ENCODE assay signal across 1 cellular context in the genomic region with DNA sequence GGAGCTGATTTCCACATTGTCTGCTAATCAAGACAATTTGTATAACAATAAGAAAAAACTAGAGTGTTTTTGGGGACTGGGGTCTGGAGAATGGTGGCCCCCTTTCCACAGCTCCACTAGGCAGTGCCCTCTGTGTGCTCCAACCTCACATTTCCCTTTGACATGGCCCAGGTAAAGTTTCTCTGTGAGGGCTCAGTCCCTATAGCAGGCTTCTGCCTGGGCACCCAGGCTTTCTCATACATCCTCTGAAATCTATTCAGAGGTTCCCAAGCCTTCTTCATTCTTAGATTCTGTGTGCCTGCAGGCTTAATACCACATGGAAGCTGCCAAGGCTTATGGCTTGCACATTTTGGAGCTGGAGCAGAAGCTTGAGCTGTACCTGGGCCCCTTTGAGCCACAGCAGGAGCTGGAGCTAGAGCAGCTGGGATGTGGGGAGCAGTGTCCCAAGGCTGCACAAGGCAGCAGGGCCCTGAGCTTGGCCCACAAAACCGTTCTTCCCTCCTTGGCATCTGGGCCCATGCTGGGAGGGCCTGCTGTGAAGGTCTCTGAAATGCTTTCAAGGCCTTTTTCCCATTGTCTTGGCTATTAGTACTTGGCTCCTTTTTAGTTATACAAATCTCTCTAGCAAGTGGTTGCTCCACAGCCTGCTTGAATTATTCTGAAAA.
A peak's percentile ranks its signal among the peaks of the same experiment; 100 is the strongest.
TF ChIP-seq lines count a peak whose summit lies in the region.

No MANE protein-coding gene starts in this region.

TF ChIP-seq in WTC11, 78 proteins besides CTCF, POLR2A, EP300 and RAD21 (continued from another document and continues in another):
- TF ChIP-seq, protein P1, sequence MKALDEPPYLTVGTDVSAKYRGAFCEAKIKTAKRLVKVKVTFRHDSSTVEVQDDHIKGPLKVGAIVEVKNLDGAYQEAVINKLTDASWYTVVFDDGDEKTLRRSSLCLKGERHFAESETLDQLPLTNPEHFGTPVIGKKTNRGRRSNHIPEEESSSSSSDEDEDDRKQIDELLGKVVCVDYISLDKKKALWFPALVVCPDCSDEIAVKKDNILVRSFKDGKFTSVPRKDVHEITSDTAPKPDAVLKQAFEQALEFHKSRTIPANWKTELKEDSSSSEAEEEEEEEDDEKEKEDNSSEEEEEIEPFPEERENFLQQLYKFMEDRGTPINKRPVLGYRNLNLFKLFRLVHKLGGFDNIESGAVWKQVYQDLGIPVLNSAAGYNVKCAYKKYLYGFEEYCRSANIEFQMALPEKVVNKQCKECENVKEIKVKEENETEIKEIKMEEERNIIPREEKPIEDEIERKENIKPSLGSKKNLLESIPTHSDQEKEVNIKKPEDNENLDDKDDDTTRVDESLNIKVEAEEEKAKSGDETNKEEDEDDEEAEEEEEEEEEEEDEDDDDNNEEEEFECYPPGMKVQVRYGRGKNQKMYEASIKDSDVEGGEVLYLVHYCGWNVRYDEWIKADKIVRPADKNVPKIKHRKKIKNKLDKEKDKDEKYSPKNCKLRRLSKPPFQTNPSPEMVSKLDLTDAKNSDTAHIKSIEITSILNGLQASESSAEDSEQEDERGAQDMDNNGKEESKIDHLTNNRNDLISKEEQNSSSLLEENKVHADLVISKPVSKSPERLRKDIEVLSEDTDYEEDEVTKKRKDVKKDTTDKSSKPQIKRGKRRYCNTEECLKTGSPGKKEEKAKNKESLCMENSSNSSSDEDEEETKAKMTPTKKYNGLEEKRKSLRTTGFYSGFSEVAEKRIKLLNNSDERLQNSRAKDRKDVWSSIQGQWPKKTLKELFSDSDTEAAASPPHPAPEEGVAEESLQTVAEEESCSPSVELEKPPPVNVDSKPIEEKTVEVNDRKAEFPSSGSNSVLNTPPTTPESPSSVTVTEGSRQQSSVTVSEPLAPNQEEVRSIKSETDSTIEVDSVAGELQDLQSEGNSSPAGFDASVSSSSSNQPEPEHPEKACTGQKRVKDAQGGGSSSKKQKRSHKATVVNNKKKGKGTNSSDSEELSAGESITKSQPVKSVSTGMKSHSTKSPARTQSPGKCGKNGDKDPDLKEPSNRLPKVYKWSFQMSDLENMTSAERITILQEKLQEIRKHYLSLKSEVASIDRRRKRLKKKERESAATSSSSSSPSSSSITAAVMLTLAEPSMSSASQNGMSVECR (CRISPR knock-in tag; IDR thresholded peaks at IDR 0.05; ENCODE audit: borderline replicate concordance), result no peak
- TF ChIP-seq ZNF423 (CRISPR knock-in tag; IDR thresholded peaks at IDR 0.05) (peak; percentile 96), NFYB (CRISPR knock-in tag; conservative IDR thresholded peaks at IDR 0.05; ENCODE audit: low read depth) (no peak), NFATC4 (CRISPR knock-in tag; IDR thresholded peaks at IDR 0.05) (no peak), TEAD4 (CRISPR knock-in tag; IDR thresholded peaks at IDR 0.05) (no peak), ZNF138 (CRISPR knock-in tag; conservative IDR thresholded peaks at IDR 0.05) (no peak), FOXJ3 (CRISPR knock-in tag; IDR thresholded peaks at IDR 0.05; ENCODE audit: borderline replicate concordance) (no peak), PRRX2 (CRISPR knock-in tag; IDR thresholded peaks at IDR 0.05) (no peak), ZNF232 (CRISPR knock-in tag; IDR thresholded peaks at IDR 0.05) (no peak), SOX15 (CRISPR knock-in tag; IDR thresholded peaks at IDR 0.05) (no peak), ZNF416 (CRISPR knock-in tag; IDR thresholded peaks at IDR 0.05) (no peak), ELF4 (CRISPR knock-in tag; IDR thresholded peaks at IDR 0.05; ENCODE audit: low read depth) (no peak), GRHL2 (CRISPR knock-in tag; IDR thresholded peaks at IDR 0.05; ENCODE audit: insufficient replicate concordance, severe bottlenecking) (no peak), ESRRA (CRISPR knock-in tag; IDR thresholded peaks at IDR 0.05; ENCODE audit: borderline replicate concordance) (no peak), ZNF121 (CRISPR knock-in tag; IDR thresholded peaks at IDR 0.05) (peak; percentile 90), TP53 (CRISPR knock-in tag; IDR thresholded peaks at IDR 0.05) (no peak), GABPB1 (CRISPR knock-in tag; IDR thresholded peaks at IDR 0.05) (no peak), JUN (CRISPR knock-in tag; IDR thresholded peaks at IDR 0.05) (no peak), GTF2I (CRISPR knock-in tag; conservative IDR thresholded peaks at IDR 0.05) (peak; percentile 85)
- TF ChIP-seq, protein P2, sequence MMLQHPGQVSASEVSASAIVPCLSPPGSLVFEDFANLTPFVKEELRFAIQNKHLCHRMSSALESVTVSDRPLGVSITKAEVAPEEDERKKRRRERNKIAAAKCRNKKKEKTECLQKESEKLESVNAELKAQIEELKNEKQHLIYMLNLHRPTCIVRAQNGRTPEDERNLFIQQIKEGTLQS (CRISPR knock-in tag; conservative IDR thresholded peaks at IDR 0.05), result no peak
- TF ChIP-seq, protein P3, sequence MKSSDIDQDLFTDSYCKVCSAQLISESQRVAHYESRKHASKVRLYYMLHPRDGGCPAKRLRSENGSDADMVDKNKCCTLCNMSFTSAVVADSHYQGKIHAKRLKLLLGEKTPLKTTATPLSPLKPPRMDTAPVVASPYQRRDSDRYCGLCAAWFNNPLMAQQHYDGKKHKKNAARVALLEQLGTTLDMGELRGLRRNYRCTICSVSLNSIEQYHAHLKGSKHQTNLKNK (CRISPR knock-in tag; IDR thresholded peaks at IDR 0.05), result peak; percentile 48; the same call in 1 of the 2 replicates
- TF ChIP-seq, protein P4, sequence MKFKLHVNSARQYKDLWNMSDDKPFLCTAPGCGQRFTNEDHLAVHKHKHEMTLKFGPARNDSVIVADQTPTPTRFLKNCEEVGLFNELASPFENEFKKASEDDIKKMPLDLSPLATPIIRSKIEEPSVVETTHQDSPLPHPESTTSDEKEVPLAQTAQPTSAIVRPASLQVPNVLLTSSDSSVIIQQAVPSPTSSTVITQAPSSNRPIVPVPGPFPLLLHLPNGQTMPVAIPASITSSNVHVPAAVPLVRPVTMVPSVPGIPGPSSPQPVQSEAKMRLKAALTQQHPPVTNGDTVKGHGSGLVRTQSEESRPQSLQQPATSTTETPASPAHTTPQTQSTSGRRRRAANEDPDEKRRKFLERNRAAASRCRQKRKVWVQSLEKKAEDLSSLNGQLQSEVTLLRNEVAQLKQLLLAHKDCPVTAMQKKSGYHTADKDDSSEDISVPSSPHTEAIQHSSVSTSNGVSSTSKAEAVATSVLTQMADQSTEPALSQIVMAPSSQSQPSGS (CRISPR knock-in tag; IDR thresholded peaks at IDR 0.05; ENCODE audit: borderline replicate concordance, low read depth), result no peak
- TF ChIP-seq, protein P5, sequence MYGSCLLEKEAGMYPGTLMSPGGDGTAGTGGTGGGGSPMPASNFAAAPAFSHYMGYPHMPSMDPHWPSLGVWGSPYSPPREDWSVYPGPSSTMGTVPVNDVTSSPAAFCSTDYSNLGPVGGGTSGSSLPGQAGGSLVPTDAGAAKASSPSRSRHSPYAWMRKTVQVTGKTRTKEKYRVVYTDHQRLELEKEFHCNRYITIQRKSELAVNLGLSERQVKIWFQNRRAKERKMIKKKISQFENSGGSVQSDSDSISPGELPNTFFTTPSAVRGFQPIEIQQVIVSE (CRISPR knock-in tag; IDR thresholded peaks at IDR 0.05; ENCODE audit: borderline replicate concordance), result no peak
- TF ChIP-seq, protein P6, sequence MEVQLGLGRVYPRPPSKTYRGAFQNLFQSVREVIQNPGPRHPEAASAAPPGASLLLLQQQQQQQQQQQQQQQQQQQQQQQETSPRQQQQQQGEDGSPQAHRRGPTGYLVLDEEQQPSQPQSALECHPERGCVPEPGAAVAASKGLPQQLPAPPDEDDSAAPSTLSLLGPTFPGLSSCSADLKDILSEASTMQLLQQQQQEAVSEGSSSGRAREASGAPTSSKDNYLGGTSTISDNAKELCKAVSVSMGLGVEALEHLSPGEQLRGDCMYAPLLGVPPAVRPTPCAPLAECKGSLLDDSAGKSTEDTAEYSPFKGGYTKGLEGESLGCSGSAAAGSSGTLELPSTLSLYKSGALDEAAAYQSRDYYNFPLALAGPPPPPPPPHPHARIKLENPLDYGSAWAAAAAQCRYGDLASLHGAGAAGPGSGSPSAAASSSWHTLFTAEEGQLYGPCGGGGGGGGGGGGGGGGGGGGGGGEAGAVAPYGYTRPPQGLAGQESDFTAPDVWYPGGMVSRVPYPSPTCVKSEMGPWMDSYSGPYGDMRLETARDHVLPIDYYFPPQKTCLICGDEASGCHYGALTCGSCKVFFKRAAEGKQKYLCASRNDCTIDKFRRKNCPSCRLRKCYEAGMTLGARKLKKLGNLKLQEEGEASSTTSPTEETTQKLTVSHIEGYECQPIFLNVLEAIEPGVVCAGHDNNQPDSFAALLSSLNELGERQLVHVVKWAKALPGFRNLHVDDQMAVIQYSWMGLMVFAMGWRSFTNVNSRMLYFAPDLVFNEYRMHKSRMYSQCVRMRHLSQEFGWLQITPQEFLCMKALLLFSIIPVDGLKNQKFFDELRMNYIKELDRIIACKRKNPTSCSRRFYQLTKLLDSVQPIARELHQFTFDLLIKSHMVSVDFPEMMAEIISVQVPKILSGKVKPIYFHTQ (CRISPR knock-in tag; IDR thresholded peaks at IDR 0.05), result no peak
- TF ChIP-seq, protein P7, sequence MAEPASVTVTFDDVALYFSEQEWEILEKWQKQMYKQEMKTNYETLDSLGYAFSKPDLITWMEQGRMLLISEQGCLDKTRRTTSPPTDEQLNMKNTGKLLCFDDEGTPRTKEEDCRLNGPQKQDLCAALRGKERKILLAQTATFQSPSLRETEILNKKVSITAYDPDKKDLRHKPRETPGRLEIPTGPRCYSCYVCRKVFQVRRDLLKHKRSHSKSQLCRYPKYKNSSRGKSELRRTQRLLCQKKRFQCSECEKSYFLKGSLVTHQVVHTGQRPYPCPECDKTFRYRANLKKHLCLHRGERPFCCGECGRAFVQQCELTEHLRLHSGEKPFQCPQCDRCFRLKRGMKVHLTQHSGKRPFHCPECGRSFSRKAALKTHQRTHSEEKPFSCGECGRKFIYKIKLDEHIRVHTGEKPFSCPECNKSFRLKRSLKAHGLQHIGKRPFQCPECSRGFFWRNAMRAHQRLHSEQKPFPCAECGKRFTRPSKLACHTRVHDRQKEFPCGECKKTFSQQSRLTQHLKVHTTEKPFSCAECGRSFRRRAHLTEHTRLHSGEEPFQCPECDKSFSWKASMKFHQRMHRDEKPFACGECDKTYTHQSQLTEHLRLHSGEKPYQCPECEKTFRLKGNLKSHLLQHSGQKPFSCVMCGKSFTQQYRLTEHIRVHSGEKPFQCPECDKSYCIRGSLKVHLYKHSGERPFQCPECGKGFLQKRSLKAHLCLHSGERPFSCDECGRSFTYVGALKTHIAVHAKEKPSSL (CRISPR knock-in tag; conservative IDR thresholded peaks at IDR 0.05), result peak; percentile 54; the same call in 1 of the 2 replicates
- TF ChIP-seq, protein P8, sequence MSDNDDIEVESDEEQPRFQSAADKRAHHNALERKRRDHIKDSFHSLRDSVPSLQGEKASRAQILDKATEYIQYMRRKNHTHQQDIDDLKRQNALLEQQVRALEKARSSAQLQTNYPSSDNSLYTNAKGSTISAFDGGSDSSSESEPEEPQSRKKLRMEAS (CRISPR knock-in tag; IDR thresholded peaks at IDR 0.05), result no peak
- TF ChIP-seq, protein P9, sequence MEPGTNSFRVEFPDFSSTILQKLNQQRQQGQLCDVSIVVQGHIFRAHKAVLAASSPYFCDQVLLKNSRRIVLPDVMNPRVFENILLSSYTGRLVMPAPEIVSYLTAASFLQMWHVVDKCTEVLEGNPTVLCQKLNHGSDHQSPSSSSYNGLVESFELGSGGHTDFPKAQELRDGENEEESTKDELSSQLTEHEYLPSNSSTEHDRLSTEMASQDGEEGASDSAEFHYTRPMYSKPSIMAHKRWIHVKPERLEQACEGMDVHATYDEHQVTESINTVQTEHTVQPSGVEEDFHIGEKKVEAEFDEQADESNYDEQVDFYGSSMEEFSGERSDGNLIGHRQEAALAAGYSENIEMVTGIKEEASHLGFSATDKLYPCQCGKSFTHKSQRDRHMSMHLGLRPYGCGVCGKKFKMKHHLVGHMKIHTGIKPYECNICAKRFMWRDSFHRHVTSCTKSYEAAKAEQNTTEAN (CRISPR knock-in tag; IDR thresholded peaks at IDR 0.05), result 0 out of 2 replicates have a peak, but pooled peaks have one; percentile 35
- TF ChIP-seq, protein P10, sequence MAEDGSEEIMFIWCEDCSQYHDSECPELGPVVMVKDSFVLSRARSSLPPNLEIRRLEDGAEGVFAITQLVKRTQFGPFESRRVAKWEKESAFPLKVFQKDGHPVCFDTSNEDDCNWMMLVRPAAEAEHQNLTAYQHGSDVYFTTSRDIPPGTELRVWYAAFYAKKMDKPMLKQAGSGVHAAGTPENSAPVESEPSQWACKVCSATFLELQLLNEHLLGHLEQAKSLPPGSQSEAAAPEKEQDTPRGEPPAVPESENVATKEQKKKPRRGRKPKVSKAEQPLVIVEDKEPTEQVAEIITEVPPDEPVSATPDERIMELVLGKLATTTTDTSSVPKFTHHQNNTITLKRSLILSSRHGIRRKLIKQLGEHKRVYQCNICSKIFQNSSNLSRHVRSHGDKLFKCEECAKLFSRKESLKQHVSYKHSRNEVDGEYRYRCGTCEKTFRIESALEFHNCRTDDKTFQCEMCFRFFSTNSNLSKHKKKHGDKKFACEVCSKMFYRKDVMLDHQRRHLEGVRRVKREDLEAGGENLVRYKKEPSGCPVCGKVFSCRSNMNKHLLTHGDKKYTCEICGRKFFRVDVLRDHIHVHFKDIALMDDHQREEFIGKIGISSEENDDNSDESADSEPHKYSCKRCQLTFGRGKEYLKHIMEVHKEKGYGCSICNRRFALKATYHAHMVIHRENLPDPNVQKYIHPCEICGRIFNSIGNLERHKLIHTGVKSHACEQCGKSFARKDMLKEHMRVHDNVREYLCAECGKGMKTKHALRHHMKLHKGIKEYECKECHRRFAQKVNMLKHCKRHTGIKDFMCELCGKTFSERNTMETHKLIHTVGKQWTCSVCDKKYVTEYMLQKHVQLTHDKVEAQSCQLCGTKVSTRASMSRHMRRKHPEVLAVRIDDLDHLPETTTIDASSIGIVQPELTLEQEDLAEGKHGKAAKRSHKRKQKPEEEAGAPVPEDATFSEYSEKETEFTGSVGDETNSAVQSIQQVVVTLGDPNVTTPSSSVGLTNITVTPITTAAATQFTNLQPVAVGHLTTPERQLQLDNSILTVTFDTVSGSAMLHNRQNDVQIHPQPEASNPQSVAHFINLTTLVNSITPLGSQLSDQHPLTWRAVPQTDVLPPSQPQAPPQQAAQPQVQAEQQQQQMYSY (CRISPR knock-in tag; IDR thresholded peaks at IDR 0.05), result no peak
- TF ChIP-seq, protein P11, sequence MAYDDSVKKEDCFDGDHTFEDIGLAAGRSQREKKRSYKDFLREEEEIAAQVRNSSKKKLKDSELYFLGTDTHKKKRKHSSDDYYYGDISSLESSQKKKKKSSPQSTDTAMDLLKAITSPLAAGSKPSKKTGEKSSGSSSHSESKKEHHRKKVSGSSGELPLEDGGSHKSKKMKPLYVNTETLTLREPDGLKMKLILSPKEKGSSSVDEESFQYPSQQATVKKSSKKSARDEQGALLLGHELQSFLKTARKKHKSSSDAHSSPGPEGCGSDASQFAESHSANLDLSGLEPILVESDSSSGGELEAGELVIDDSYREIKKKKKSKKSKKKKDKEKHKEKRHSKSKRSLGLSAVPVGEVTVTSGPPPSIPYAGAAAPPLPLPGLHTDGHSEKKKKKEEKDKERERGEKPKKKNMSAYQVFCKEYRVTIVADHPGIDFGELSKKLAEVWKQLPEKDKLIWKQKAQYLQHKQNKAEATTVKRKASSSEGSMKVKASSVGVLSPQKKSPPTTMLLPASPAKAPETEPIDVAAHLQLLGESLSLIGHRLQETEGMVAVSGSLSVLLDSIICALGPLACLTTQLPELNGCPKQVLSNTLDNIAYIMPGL (CRISPR knock-in tag; IDR thresholded peaks at IDR 0.05), result no peak
